ENCODE assay signal across 6 cellular contexts in the genomic region with DNA sequence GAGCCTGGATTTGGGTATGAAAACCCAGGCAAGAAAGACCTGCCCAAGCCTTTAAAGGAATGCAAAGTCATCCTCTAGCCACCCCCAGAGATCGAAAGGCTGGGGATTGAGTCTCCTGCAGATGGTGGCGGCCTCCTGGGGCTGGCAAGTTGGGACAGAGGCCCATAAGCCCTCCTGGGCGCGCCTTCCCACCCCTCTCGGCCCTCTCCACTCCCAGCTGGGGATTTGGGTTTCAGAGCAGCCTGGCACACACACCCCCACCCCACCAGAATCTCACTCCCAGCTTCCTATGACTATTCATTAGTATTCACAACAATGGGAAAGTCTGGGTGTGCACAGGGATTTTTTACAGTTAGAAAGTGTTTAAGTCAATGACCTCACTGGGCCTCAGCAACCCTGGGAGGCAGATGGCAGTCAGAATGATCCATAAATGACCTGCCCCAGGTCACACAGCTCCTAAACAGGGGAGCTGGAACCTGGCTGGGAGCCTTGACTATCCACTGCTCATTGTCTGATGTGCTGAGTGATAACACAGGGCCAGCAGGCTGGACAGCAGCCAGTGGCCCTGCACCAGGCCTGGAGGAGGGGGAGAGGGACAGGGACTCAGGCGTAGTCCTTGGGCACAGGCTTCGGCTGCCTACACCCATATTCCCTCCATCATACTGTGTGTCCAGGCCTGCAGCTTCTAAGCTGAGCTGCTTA. TPM values are rescaled to one million over a fixed set of nuclear protein-coding genes. Genes with fewer than 3 reads are reported as not detected.
DNase-seq lines count a peak whose midpoint lies in the region; ATAC-seq and TF ChIP-seq lines count a peak whose summit lies in the region.

No MANE protein-coding gene starts in this region.

- H3K9me3 ChIP-seq in right atrium auricular region, result no peaks in the 10 kb centered on the region

- no peaks in the 10 kb centered on the region for H3K27me3 ChIP-seq in right atrium auricular region

- intact Hi-C loops in Right ventricle myocardium inferior (cut with DNase I) (no loop called here), cardiac septum (cut with DNase I) (no loop called here)

- DNase-seq in Right ventricle myocardium inferior (ENCODE audit: missing footprints) (no peak), cardiac septum (ENCODE audit: low spot score) (no peak), right atrium auricular region (ENCODE audit: low spot score) (no peak)

- H3K27ac ChIP-seq in right atrium auricular region, result peak overlapping the region; percentile 32 to 55

- no peak overlapping the region for H3K4me3 ChIP-seq in right atrium auricular region

- H3K36me3 ChIP-seq in right atrium auricular region, result no peaks in the 10 kb centered on the region

- no peak for TF ChIP-seq CTCF in right atrium auricular region (IDR thresholded peaks at IDR 0.05)

- ATAC-seq in Right ventricle myocardium inferior (peak; percentile 15), HG02610 (IDR thresholded peaks at IDR 0.05; ENCODE audit: unreplicated experiment) (no peak), HG03469 (IDR thresholded peaks at IDR 0.05; ENCODE audit: unreplicated experiment) (no peak)
- ATAC-seq in activated CD4-positive, CD25-positive, alpha-beta regulatory T cell treated with anti-CD3 and anti-CD28 coated beads, Interleukin-2, amount 50 U/mL, for 24 hours, result no peak

- H3K4me1 ChIP-seq in right atrium auricular region, result peaks cover 0 to 71% of the 10 kb centered on the region in 2 donors

RNA-seq across cellular contexts. Expression of a gene that starts 12.1 kb away (rescaled TPM):
- total RNA-seq in Right ventricle myocardium inferior (15.9 TPM), cardiac septum (10.1 TPM), right atrium auricular region (10 to 100 TPM; 20.2 to 30.9 TPM)

RNA-seq across cellular contexts. Expression of a gene that starts 15.6 kb away (rescaled TPM):
- total RNA-seq in Right ventricle myocardium inferior (19.4 TPM), cardiac septum (27.6 TPM), right atrium auricular region (10 to 100 TPM; 16.2 to 18.7 TPM)

RNA-seq across cellular contexts. Expression of a gene that starts 23.5 kb away (rescaled TPM):
- 2.6 TPM for total RNA-seq in Right ventricle myocardium inferior
- total RNA-seq in cardiac septum, result 0.94 TPM
- under 1 TPM; 0.89 to 0.90 TPM for total RNA-seq in right atrium auricular region

RNA-seq across cellular contexts. Expression of a gene that starts 47.8 kb away (rescaled TPM):
- total RNA-seq in Right ventricle myocardium inferior (0.35 TPM), cardiac septum (0.46 TPM), right atrium auricular region (under 1 TPM in 1 of 2 donors, not detected in 1; 0.71 TPM)
